In genomic region chr1:75616436-75617433, GRCh38 we compare ENCODE assay signal across 10 cellular contexts. TPM values are rescaled to one million over a fixed set of nuclear protein-coding genes. Genes with fewer than 3 reads are reported as not detected.
DNase-seq lines count a peak whose midpoint lies in the region; ATAC-seq and TF ChIP-seq lines count a peak whose summit lies in the region.
"Had no signal": no experiment of that assay in that cellular context is flagged by ENCODE, and none has a peak within 500 bp of the region (broad histone marks: within the 10 kb centered on the region; RNA-seq: fewer than 3 reads in every experiment).

No MANE protein-coding gene starts in this region.

- H3K27ac Mint-ChIP-seq in T-helper 2 cell treated with Interferon-gamma antibody and Interleukin-4, amounts not matched to agents 5 μg/mL and 100 μg/mL, for 36 hours, result no peak overlapping the region

- H3K9me3 Mint-ChIP-seq in T-helper 2 cell treated with Interferon-gamma antibody and Interleukin-4, amounts not matched to agents 5 μg/mL and 100 μg/mL, for 36 hours, result no peaks in the 10 kb centered on the region

- no peaks in the 10 kb centered on the region for H3K9me3 ChIP-seq in suprapubic skin

- ATAC-seq in HG03457 (IDR thresholded peaks at IDR 0.05; ENCODE audit: unreplicated experiment), result no peak

- H3K4me1 Mint-ChIP-seq in T-helper 2 cell treated with Interferon-gamma antibody and Interleukin-4, amounts not matched to agents 5 μg/mL and 100 μg/mL, for 36 hours (ENCODE audit: low read depth), result peaks cover 7% of the 10 kb centered on the region

- peaks cover 30% of the 10 kb centered on the region for H3K4me1 ChIP-seq in suprapubic skin

- peaks cover 75% of the 10 kb centered on the region for H3K27me3 Mint-ChIP-seq in T-helper 2 cell treated with Interferon-gamma antibody and Interleukin-4, amounts not matched to agents 5 μg/mL and 100 μg/mL, for 36 hours (ENCODE audit: low read depth)

- TF ChIP-seq EP300 in suprapubic skin (IDR thresholded peaks at IDR 0.05), result no peak

- H3K27ac ChIP-seq in suprapubic skin, result no peak overlapping the region

- no peak for DNase-seq in T-helper 2 cell treated with Interferon-gamma antibody and Interleukin-4, amounts not matched to agents 5 μg/mL and 100 μg/mL, for 36 hours (ENCODE audit: low spot score)
- DNase-seq in T-helper 2 cell (no peak), astrocyte of the spinal cord (ENCODE audit: low read depth, low spot score) (peak; percentile 13), kidney epithelial cell (ENCODE audit: low read depth) (no peak), suprapubic skin (ENCODE audit: low spot score in 2 of 2) (peak in 1 of 2 donors; percentile 57), NCI-H1105 (lab: John Stamatoyannopoulos, UW) (no peak), SHP77 (lab: John Stamatoyannopoulos, UW) (no peak)
- DNase-seq: erythroblast, NCI-H1436 treated with DMSO at 0.1 percent for 48 hours had no signal

- TF ChIP-seq CTCF in astrocyte of the spinal cord (IDR thresholded peaks at IDR 0.05; ENCODE audit: low read depth, low read length) (no peak), kidney epithelial cell (IDR thresholded peaks at IDR 0.05; ENCODE audit: insufficient read depth, low read length, poor library complexity, severe bottlenecking) (no peak), suprapubic skin (IDR thresholded peaks at IDR 0.05) (no peak)

- 7% methylated on average over 39 of the region's 39 CpGs for WGBS in suprapubic skin

- H3K36me3 Mint-ChIP-seq in T-helper 2 cell treated with Interferon-gamma antibody and Interleukin-4, amounts not matched to agents 5 μg/mL and 100 μg/mL, for 36 hours (ENCODE audit: low read depth), result peaks cover 1% of the 10 kb centered on the region

- no peaks in the 10 kb centered on the region for H3K36me3 ChIP-seq in kidney epithelial cell (ENCODE audit: control insufficient read depth, insufficient read depth, low read length)
- no peaks in the 10 kb centered on the region for H3K36me3 ChIP-seq in suprapubic skin

- in situ Hi-C loops in astrocyte of the spinal cord (cut with HindIII; ENCODE audit: low sequenced_read_pairs), result no loop called here

- TF ChIP-seq POLR2A in suprapubic skin (IDR thresholded peaks at IDR 0.05), result no peak

- H3K4me3 ChIP-seq in astrocyte of the spinal cord (ENCODE audit: low read depth, low read length), result peak overlapping the region; percentile 16
- H3K4me3 ChIP-seq in kidney epithelial cell (ENCODE audit: low read depth, low read length), result peak overlapping the region; percentile 18
- peak overlapping the region; percentile 53 for H3K4me3 ChIP-seq in suprapubic skin

- peak overlapping the region; percentile 13 for H3K4me3 Mint-ChIP-seq in T-helper 2 cell treated with Interferon-gamma antibody and Interleukin-4, amounts not matched to agents 5 μg/mL and 100 μg/mL, for 36 hours

- H3K27me3 ChIP-seq in kidney epithelial cell (ENCODE audit: control insufficient read depth, insufficient read depth, low read length) (peaks cover 25% of the 10 kb centered on the region), suprapubic skin (peaks cover 65% of the 10 kb centered on the region)

RNA-seq across cellular contexts. Expression of gene SLC44A5, which starts 5.8 kb away (rescaled TPM):
- total RNA-seq in kidney epithelial cell (3.7 and 4.4 TPM in 2 replicates), suprapubic skin (10 to 100 TPM in 2 of 4 donors, 1 to 10 TPM in 2; 1.1 to 17.7 (median 5.8) TPM)
